25 cellular contexts compared by ENCODE assay signal in genomic region chr6:23305325-23305943, GRCh38.
"Had no signal": no experiment of that assay in that cellular context is flagged by ENCODE, and none has a peak within 500 bp of the region (broad histone marks: within the 10 kb centered on the region; RNA-seq: fewer than 3 reads in every experiment).

No MANE protein-coding gene starts in this region.

- H3K9me3 ChIP-seq: body of pancreas, breast epithelium, Peyer's patch, SK-N-SH had no signal

- H3K4me3 ChIP-seq: body of pancreas, breast epithelium, Peyer's patch, SJSA1 had no signal

- H3K27me3 ChIP-seq: body of pancreas, breast epithelium, Peyer's patch, SJSA1 had no signal

- H3K4me1 ChIP-seq: breast epithelium, Peyer's patch, SJSA1 had no signal

- H3K27ac ChIP-seq: body of pancreas, breast epithelium, Peyer's patch, SJSA1 had no signal

- H3K36me3 ChIP-seq: breast epithelium, Peyer's patch, SJSA1 had no signal

- DNase-seq: activated CD4-positive, alpha-beta T cell treated with anti-CD3 and anti-CD28 coated beads, Interleukin-2, amount 10 ng/mL, durations not matched to agents 24 days and 14 days; activated CD4-positive, alpha-beta T cell treated with anti-CD3 and anti-CD28 coated beads, Interleukin-2, amount 50 U/mL, for 4 hours; activated CD8-positive, alpha-beta T cell treated with anti-CD3 and anti-CD28 coated beads for 36 hours; activated gamma-delta T cell; activated naive CD4-positive, alpha-beta T cell treated with Interleukin-2 at 50 U/mL for 16 hours; activated naive CD8-positive, alpha-beta T cell treated with anti-CD3 and anti-CD28 coated beads, Interleukin-2, amount 10 ng/mL, durations not matched to agents 7 days and 5 days; activated T-cell treated with anti-CD3 and anti-CD28 coated beads, Interleukin-2, amount 50 U/mL, for 24 hours; body of pancreas; Karpas-422; NCI-H1048; NCI-H1105 treated with DMSO at 0.1 percent for 48 hours; NCI-H1436; NCI-H1694; NCI-H2029; NCI-H345; NCI-H524 treated with DMSO at 0.1 percent for 48 hours; NCI-H82; NK-92 treated with Interleukin-12 subunit alpha and Interleukin-12 subunit beta, amount 100 ng/mL, for 24 hours; PC-3; Peyer's patch; RPMI8226; SHP77 treated with DMSO at 0.1 percent for 48 hours; SK-N-SH had no signal

- ATAC-seq: activated CD8-positive, alpha-beta T cell treated with anti-CD3 and anti-CD28 coated beads for 36 hours; body of pancreas; PC-3 had no signal
